Comparison of ENCODE assay signal across 8 cellular contexts in the genomic region with DNA sequence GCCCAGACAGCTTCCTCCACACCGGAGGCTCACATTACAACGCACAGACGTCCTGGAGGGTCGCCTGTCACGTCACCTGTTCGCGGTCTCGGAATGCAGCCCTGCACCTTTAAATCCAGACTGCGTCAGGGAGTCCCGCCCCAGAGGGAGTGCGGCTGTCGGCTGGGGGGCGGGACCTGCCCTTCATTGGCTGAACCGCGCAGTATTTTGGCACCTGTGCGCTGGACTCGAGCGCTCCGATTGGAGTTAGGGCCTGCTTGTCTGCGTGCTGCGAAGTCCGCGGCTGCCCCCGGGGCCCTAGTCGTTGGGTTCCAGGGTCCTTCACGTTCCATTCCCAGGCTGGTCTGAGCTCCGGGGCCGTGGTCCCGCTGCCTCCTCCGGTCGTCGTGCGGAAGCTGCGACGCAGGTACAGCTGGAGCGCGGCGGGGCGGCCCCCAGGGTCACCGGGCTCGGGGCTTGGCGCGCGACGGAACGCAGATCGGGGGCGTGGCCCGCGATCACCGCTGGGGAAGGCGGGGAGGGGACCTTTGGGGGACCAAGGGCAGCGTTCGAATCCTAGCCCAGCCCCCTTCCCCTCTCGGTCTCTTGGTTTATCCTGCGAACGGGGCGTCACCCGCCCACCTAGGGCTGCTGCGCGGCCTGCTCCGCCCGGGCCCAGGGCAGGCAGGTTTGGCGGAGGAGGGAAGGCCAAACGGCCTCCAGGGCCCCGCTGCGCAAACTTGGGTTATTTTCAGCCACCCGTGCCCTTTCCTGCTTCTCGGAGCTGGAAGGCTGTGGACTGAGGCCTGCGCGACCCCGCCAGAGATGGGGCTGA. TPM values are rescaled to one million over a fixed set of nuclear protein-coding genes. Genes with fewer than 3 reads are reported as not detected.
A peak's percentile ranks its signal among the peaks of the same experiment; 100 is the strongest.
DNase-seq lines count a peak whose midpoint lies in the region; ATAC-seq and TF ChIP-seq lines count a peak whose summit lies in the region.

A gene with protein sequence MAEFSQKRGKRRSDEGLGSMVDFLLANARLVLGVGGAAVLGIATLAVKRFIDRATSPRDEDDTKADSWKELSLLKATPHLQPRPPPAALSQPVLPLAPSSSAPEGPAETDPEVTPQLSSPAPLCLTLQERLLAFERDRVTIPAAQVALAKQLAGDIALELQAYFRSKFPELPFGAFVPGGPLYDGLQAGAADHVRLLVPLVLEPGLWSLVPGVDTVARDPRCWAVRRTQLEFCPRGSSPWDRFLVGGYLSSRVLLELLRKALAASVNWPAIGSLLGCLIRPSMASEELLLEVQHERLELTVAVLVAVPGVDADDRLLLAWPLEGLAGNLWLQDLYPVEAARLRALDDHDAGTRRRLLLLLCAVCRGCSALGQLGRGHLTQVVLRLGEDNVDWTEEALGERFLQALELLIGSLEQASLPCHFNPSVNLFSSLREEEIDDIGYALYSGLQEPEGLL (plus strand): TSS at position 331 of the 814 bp plus-strand sequence. CDS start 2,059 bp downstream, outside the sequence.

- H3K79me2 ChIP-seq in SK-N-SH (ENCODE audit: insufficient read depth) (peaks cover 55% of the 10 kb centered on the region), osteoblast (ENCODE audit: insufficient read depth, low read length) (peaks cover 54% of the 10 kb centered on the region)

- H3F3A ChIP-seq in SK-N-SH (replicated peaks; ENCODE audit: insufficient read depth), result peaks cover 12% of the 10 kb centered on the region

- peak within 1 kb of the TSS; percentile 90 for H3K27ac Mint-ChIP-seq in HFFc6
- peak within 1 kb of the TSS; percentile 83 to 91 for H3K27ac Mint-ChIP-seq in activated naive CD4-positive, alpha-beta T cell treated with anti-CD3 and anti-CD28 coated beads, Interleukin-2, amount 50 U/mL, for 72 hours
- H3K27ac Mint-ChIP-seq in glutamatergic neuron (ENCODE audit: unreplicated experiment), result no peak within 1 kb of the TSS

- TF ChIP-seq RAD21 in SK-N-SH (IDR thresholded peaks at IDR 0.05; ENCODE audit: low read length), result no peak

- WGBS in SK-N-SH (ENCODE audit: low lambda C conversion rate), result 3% methylated on average over 14 of the region's 72 CpGs

- no peaks in the 10 kb centered on the region for H3K27me3 ChIP-seq in SK-N-SH (ENCODE audit: insufficient read depth)
- no peaks in the 10 kb centered on the region for H3K27me3 ChIP-seq in osteoblast (ENCODE audit: insufficient read depth, low read length)
- no peaks in the 10 kb centered on the region for H3K27me3 ChIP-seq in thoracic aorta (replicated peaks; ENCODE audit: insufficient read depth)

- peak within 1 kb of the TSS; percentile 91 for H3K4me3 Mint-ChIP-seq in HFFc6
- peak within 1 kb of the TSS; percentile 75 for H3K4me3 Mint-ChIP-seq in glutamatergic neuron (ENCODE audit: unreplicated experiment)

- H3K36me3 Mint-ChIP-seq in HFFc6 (ENCODE audit: low read depth) (peaks cover 1% of the 10 kb centered on the region; the same call in 1 of the 2 replicates), glutamatergic neuron (ENCODE audit: unreplicated experiment) (no peaks in the 10 kb centered on the region)
- peaks cover 4% of the 10 kb centered on the region in 2 donors for H3K36me3 Mint-ChIP-seq in activated naive CD4-positive, alpha-beta T cell treated with anti-CD3 and anti-CD28 coated beads, Interleukin-2, amount 50 U/mL, for 72 hours

- H3K9me2 ChIP-seq in SK-N-SH, result no peaks in the 10 kb centered on the region

- H3K4me1 Mint-ChIP-seq in HFFc6 (ENCODE audit: low read depth) (peaks cover 33% of the 10 kb centered on the region), glutamatergic neuron (ENCODE audit: low read depth, unreplicated experiment) (no peaks in the 10 kb centered on the region)

- TF ChIP-seq EP300 in SK-N-SH (IDR thresholded peaks at IDR 0.05; ENCODE audit: borderline replicate concordance in 1 of 2, low read depth in 1 of 2, low read length in 1 of 2), result no peak

- POLR2A ChIA-PET in SK-N-SH (lab: Yijun Ruan, JAX), result no interaction called here

- DNase-seq in GM04504 (ENCODE audit: low read depth), result peak; percentile 83
- peak; percentile 90 for DNase-seq in HFFc6
- peak; percentile 95 for DNase-seq in NB4 (ENCODE audit: low read depth)
- peak; percentile 98 for DNase-seq in SK-N-SH
- DNase-seq in activated naive CD4-positive, alpha-beta T cell treated with anti-CD3 and anti-CD28 coated beads, Interleukin-2, amount 50 U/mL, for 72 hours (ENCODE audit: low spot score in 2 of 2), result peak; percentile 91
- DNase-seq in glutamatergic neuron, result peak; percentile 87
- peak; percentile 100 for DNase-seq in osteoblast (ENCODE audit: insufficient read length, low spot score, missing footprints)
- DNase-seq in thoracic aorta (ENCODE audit: low spot score), result peak; percentile 74

- peak; percentile 75 to 91 for ATAC-seq in activated naive CD4-positive, alpha-beta T cell treated with anti-CD3 and anti-CD28 coated beads, Interleukin-2, amount 50 U/mL, for 72 hours
- ATAC-seq in thoracic aorta (ENCODE audit: insufficient number of reproducible peaks, low FRiP score, low read depth), result peak; percentile 72

- H3K4me3 ChIP-seq in NB4 (ENCODE audit: low read depth, low read length), result peak within 1 kb of the TSS; percentile 67
- peak within 1 kb of the TSS; percentile 91 to 98 for H3K4me3 ChIP-seq in SK-N-SH (ENCODE audit: low read depth in 2 of 2, low read length in 1 of 2)
- peak within 1 kb of the TSS; percentile 99 for H3K4me3 ChIP-seq in osteoblast (ENCODE audit: insufficient read depth, low read length)
- H3K4me3 ChIP-seq in thoracic aorta, result peak within 1 kb of the TSS; percentile 85

- peak within 1 kb of the TSS; percentile 94 for H3K4me2 ChIP-seq in SK-N-SH
- peak within 1 kb of the TSS; percentile 93 for H3K4me2 ChIP-seq in osteoblast (ENCODE audit: insufficient read depth, low read length)

- peak within 1 kb of the TSS; percentile 90 for H3K9ac ChIP-seq in SK-N-SH

- H4K20me1 ChIP-seq in SK-N-SH (ENCODE audit: insufficient read depth) (peaks cover 22% of the 10 kb centered on the region), osteoblast (ENCODE audit: insufficient read depth, low read length) (peaks cover 30% of the 10 kb centered on the region)

- no peaks in the 10 kb centered on the region for H3K9me3 Mint-ChIP-seq in HFFc6
- H3K9me3 Mint-ChIP-seq in activated naive CD4-positive, alpha-beta T cell treated with anti-CD3 and anti-CD28 coated beads, Interleukin-2, amount 50 U/mL, for 72 hours, result no peaks in the 10 kb centered on the region
- H3K9me3 Mint-ChIP-seq in glutamatergic neuron (ENCODE audit: unreplicated experiment), result no peaks in the 10 kb centered on the region

- CTCF ChIA-PET in SK-N-SH (lab: Yijun Ruan, JAX), result interaction anchor here (1.6 to 3.6 kb wide), 2 partner anchors 12 to 13 kb away, joined by 4 to 21 read pairs; no protein-coding TSS in a partner anchor

- TF ChIP-seq CTCF in HFFc6 (IDR thresholded peaks at IDR 0.05) (no peak), NB4 (IDR thresholded peaks at IDR 0.05; ENCODE audit: low read depth, low read length) (no peak), SK-N-SH (IDR thresholded peaks at IDR 0.05) (no peak), glutamatergic neuron (IDR thresholded peaks at IDR 0.05; ENCODE audit: partially characterized antibody, unreplicated experiment) (no peak), osteoblast (IDR thresholded peaks at IDR 0.05; ENCODE audit: extremely low read depth, low read depth, low read length) (no peak), thoracic aorta (IDR thresholded peaks at IDR 0.05) (no peak)

- H3K4me1 ChIP-seq in SK-N-SH (ENCODE audit: control insufficient read depth in 1 of 2, insufficient read depth in 2 of 2, low read depth in 1 of 2, low read length in 1 of 2) (peaks cover 8 to 35% of the 10 kb centered on the region in 2 experiments; a peak in 2 of 4 replicates), osteoblast (ENCODE audit: insufficient read depth, low read length) (peaks cover 32% of the 10 kb centered on the region), thoracic aorta (ENCODE audit: control insufficient read depth in 1 of 2, low read depth in 2 of 2) (peaks cover 29 to 48% of the 10 kb centered on the region in 2 donors)

- H3K36me3 ChIP-seq in SK-N-SH (replicated peaks in 1 of 2; ENCODE audit: control insufficient read depth in 1 of 2, insufficient read depth in 2 of 2, low read length in 1 of 2), result peaks cover 1 to 37% of the 10 kb centered on the region in 2 experiments
- H3K36me3 ChIP-seq in osteoblast (ENCODE audit: insufficient read depth, low read length), result peaks cover 31% of the 10 kb centered on the region
- peaks cover 29% of the 10 kb centered on the region for H3K36me3 ChIP-seq in thoracic aorta

- H3K27me3 Mint-ChIP-seq in HFFc6 (ENCODE audit: insufficient read depth) (no peaks in the 10 kb centered on the region), glutamatergic neuron (ENCODE audit: unreplicated experiment) (no peaks in the 10 kb centered on the region)

- H2AFZ ChIP-seq in SK-N-SH (ENCODE audit: low read depth), result peak within 1 kb of the TSS; percentile 94
- peak within 1 kb of the TSS; percentile 75 for H2AFZ ChIP-seq in osteoblast (ENCODE audit: low read length)

- H3K9me3 ChIP-seq in SK-N-SH (no peaks in the 10 kb centered on the region), osteoblast (ENCODE audit: low read depth, low read length) (no peaks in the 10 kb centered on the region), thoracic aorta (no peaks in the 10 kb centered on the region)

- H3K27ac ChIP-seq in SK-N-SH (ENCODE audit: low read depth in 2 of 2, low read length in 1 of 2) (peak within 1 kb of the TSS; percentile 87 to 91), osteoblast (ENCODE audit: low read depth, low read length) (peak within 1 kb of the TSS; percentile 82), thoracic aorta (peak within 1 kb of the TSS; percentile 96)

- no peak for TF ChIP-seq POLR2A in NB4 (IDR thresholded peaks at IDR 0.05; ENCODE audit: extremely low read depth, insufficient read length)

TF ChIP-seq in SK-N-SH, 30 proteins besides CTCF, POLR2A, EP300 and RAD21 (continues in another document):
- TF ChIP-seq MXI1 (IDR thresholded peaks at IDR 0.05; ENCODE audit: low read depth, low read length), result peak; percentile 39
- TF ChIP-seq SMC3 (IDR thresholded peaks at IDR 0.05; ENCODE audit: low read depth, low read length), result no peak

RNA-seq across cellular contexts. Expression of the gene that starts here (rescaled TPM):
- 10 to 100 TPM; 13.3 to 19.9 (median 16.6) TPM for total RNA-seq in HFFc6 (2021; fragmentation: NEBNext Ultra II Directional; extraction: Animal tissue kit (Norgen Biotek cat#: 25700))
- 12.7 and 16.8 TPM in 2 replicates for polyA plus RNA-seq in SK-N-SH (2012; rRNA removed)
- 4.5 and 8.3 TPM in 2 replicates for polyA plus RNA-seq in SK-N-SH (2012; cell fraction: cytosol; rRNA removed)
- 34.8 and 53.1 TPM in 2 replicates for polyA plus RNA-seq in SK-N-SH (2012; cell fraction: nucleus; rRNA removed)
- 10 to 100 TPM in 1 of 2 donors, 1 to 10 TPM in 1; 7.4 to 15.5 TPM for total RNA-seq in activated naive CD4-positive, alpha-beta T cell treated with anti-CD3 and anti-CD28 coated beads, Interleukin-2, amount 50 U/mL, for 72 hours
- total RNA-seq in glutamatergic neuron (ENCODE audit: unreplicated experiment) (7.4 TPM), osteoblast (14.5 and 16.5 TPM in 2 replicates), thoracic aorta (10 to 100 TPM; 31.7 to 33.8 TPM)

Comparison
In these comparisons a context has a peak if more than half of its experiments do, and no peak if none do; other contexts are left out.
1. Peak in every context shown above with its lines: DNase-seq, ATAC-seq, H3K4me3 ChIP-seq and H3K27ac ChIP-seq.